1 cellular context compared by ENCODE assay signal in genomic region chr20:46562373-46563169, GRCh38.
TF ChIP-seq lines count a peak whose summit lies in the region.

No MANE protein-coding gene starts in this region.

TF ChIP-seq in HEK293, 187 proteins besides CTCF, POLR2A, EP300 and RAD21 (continued from another document):
- TF ChIP-seq ZNF645 (tag by site-specific recombination; IDR thresholded peaks at IDR 0.05), result no peak
- no peak for TF ChIP-seq ZNF704 (tag by site-specific recombination; IDR thresholded peaks at IDR 0.05)
- TF ChIP-seq GFI1B (tag by site-specific recombination; IDR thresholded peaks at IDR 0.05), result no peak
- no peak for TF ChIP-seq KLF1 (tag by site-specific recombination; IDR thresholded peaks at IDR 0.05)
- TF ChIP-seq ZBTB26 (tag by site-specific recombination; optimal IDR thresholded peaks at IDR 0.05), result no peak
- TF ChIP-seq ZNF416 (tag by site-specific recombination; IDR thresholded peaks at IDR 0.05), result no peak
- no peak for TF ChIP-seq ZNF138 (tag by site-specific recombination; IDR thresholded peaks at IDR 0.05; ENCODE audit: borderline replicate concordance)
- no peak for TF ChIP-seq ZNF664 (tag by site-specific recombination; IDR thresholded peaks at IDR 0.05)
- TF ChIP-seq ZNF223 (tag by site-specific recombination; IDR thresholded peaks at IDR 0.05), result no peak
- TF ChIP-seq ZNF16 (tag by site-specific recombination; IDR thresholded peaks at IDR 0.05; ENCODE audit: low read depth), result no peak
- no peak for TF ChIP-seq MEIS1 (CRISPR knock-in tag; IDR thresholded peaks at IDR 0.05; ENCODE audit: borderline replicate concordance)
- TF ChIP-seq ZNF624 (tag by site-specific recombination; IDR thresholded peaks at IDR 0.05), result no peak
- TF ChIP-seq PRDM10 (tag by site-specific recombination; IDR thresholded peaks at IDR 0.05), result no peak
- no peak for TF ChIP-seq ZNF658 (tag by site-specific recombination; IDR thresholded peaks at IDR 0.05)
- TF ChIP-seq ZNF335 (tag by site-specific recombination; conservative IDR thresholded peaks at IDR 0.05), result peak; percentile 53
- no peak for TF ChIP-seq ZNF214 (tag by site-specific recombination; IDR thresholded peaks at IDR 0.05; ENCODE audit: borderline replicate concordance)
- no peak for TF ChIP-seq ZNF148 (tag by site-specific recombination; IDR thresholded peaks at IDR 0.05; ENCODE audit: borderline replicate concordance)
- no peak for TF ChIP-seq ZNF449 (tag by site-specific recombination; IDR thresholded peaks at IDR 0.05)
- no peak for TF ChIP-seq EGR2 (tag by site-specific recombination; IDR thresholded peaks at IDR 0.05; ENCODE audit: low read depth)
- no peak for TF ChIP-seq SCRT2 (tag by site-specific recombination; IDR thresholded peaks at IDR 0.05)
- TF ChIP-seq ZNF426 (tag by site-specific recombination; IDR thresholded peaks at IDR 0.05), result no peak
- peak; percentile 32; the same call in 1 of the 2 replicates for TF ChIP-seq SP3 (tag by site-specific recombination; IDR thresholded peaks at IDR 0.05)
- TF ChIP-seq HOXA7 (CRISPR knock-in tag; IDR thresholded peaks at IDR 0.05; ENCODE audit: borderline replicate concordance), result no peak
- no peak for TF ChIP-seq KLF9 (tag by site-specific recombination; IDR thresholded peaks at IDR 0.05; ENCODE audit: low read depth)
- TF ChIP-seq ZNF791 (tag by site-specific recombination; IDR thresholded peaks at IDR 0.05), result no peak
- TF ChIP-seq ZNF19 (tag by site-specific recombination; IDR thresholded peaks at IDR 0.05; ENCODE audit: low read depth), result no peak
- no peak for TF ChIP-seq REST (tag by site-specific recombination; IDR thresholded peaks at IDR 0.05)
- TF ChIP-seq ZXDB (tag by site-specific recombination; IDR thresholded peaks at IDR 0.05), result no peak
- no peak for TF ChIP-seq YY2 (tag by site-specific recombination; IDR thresholded peaks at IDR 0.05)
